ENCODE assay signal across 19 cellular contexts in the genomic region with DNA sequence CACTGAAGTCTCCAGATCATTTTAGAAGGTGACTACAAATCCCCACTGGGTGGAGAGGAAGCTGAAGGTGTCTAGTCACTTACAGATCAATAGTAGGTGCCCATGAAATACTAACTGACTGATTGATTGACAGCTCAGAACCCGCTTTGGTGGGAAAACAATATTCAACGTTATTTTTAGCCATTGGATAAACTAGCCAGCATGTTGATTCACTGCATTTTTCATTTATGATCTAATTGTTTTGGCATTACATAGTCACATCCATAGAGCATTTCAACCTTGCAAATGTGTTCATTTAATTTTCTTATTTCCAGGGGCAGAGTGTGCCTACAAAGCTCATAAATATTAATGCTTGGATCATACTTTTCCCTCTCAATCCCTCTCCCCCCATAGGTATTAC.
DNase-seq lines count a peak whose midpoint lies in the region; ATAC-seq and TF ChIP-seq lines count a peak whose summit lies in the region.
"Had no signal": no experiment of that assay in that cellular context is flagged by ENCODE, and none has a peak within 500 bp of the region (broad histone marks: within the 10 kb centered on the region; RNA-seq: fewer than 3 reads in every experiment).

No MANE protein-coding gene starts in this region.

- no peak for TF ChIP-seq POLR2A in breast epithelium (IDR thresholded peaks at IDR 0.05)

- no peaks in the 10 kb centered on the region for H3K9me3 ChIP-seq in breast epithelium
- H3K9me3 ChIP-seq in tibial artery: no peaks in the 10 kb centered on the region
- H3K9me3 ChIP-seq in CD8-positive, alpha-beta memory T cell (ENCODE audit: low read length): no peaks in the 10 kb centered on the region
- H3K9me3 ChIP-seq: adrenal gland, Peyer's patch had no signal

- H3K36me3 ChIP-seq in breast epithelium: no peaks in the 10 kb centered on the region
- no peaks in the 10 kb centered on the region for H3K36me3 ChIP-seq in tibial artery
- no peaks in the 10 kb centered on the region for H3K36me3 ChIP-seq in CD8-positive, alpha-beta memory T cell (ENCODE audit: insufficient read depth, low read length)
- H3K36me3 ChIP-seq: adrenal gland, Peyer's patch had no signal

- no peaks in the 10 kb centered on the region for H3K27me3 Mint-ChIP-seq in MCF 10A (ENCODE audit: insufficient read depth, unreplicated experiment)
- H3K27me3 Mint-ChIP-seq in chondrocyte (ENCODE audit: low read depth): no peaks in the 10 kb centered on the region
- H3K27me3 Mint-ChIP-seq in T-cell: peaks cover 4 to 5% of the 10 kb centered on the region in 2 donors
- H3K27me3 Mint-ChIP-seq in CD8-positive, alpha-beta memory T cell: peaks cover 3 to 6% of the 10 kb centered on the region in 2 donors
- H3K27me3 Mint-ChIP-seq: activated CD4-positive, alpha-beta T cell treated with anti-CD3 and anti-CD28 coated beads, Interleukin-2, amount 10 ng/mL, durations not matched to agents 24 days and 14 days had no signal

- no peak for DNase-seq in MCF 10A (ENCODE audit: unreplicated experiment)
- no peak for DNase-seq in breast epithelium (ENCODE audit: low spot score in 2 of 2)
- no peak for DNase-seq in chondrocyte (ENCODE audit: low spot score)
- peak; percentile 43 for DNase-seq in hepatic stellate cell (ENCODE audit: low spot score)
- no peak for DNase-seq in tibial artery
- DNase-seq in T-cell: no peak
- no peak for DNase-seq in CD8-positive, alpha-beta memory T cell
- DNase-seq in head of caudate nucleus: no peak
- DNase-seq: activated CD4-positive, alpha-beta T cell treated with anti-CD3 and anti-CD28 coated beads, Interleukin-2, amount 10 ng/mL, durations not matched to agents 24 days and 14 days; activated T-cell treated with anti-CD3 and anti-CD28 coated beads, Interleukin-2, amount 50 U/mL, for 4 hours; adrenal gland; glutamatergic neuron; natural killer cell; NCI-H510A; Peyer's patch; stimulated activated CD4-positive, alpha-beta T cell treated with anti-CD3 and anti-CD28 coated beads, Interleukin-4, amount 100 ng/mL, for 4 hours had no signal

- POLR2A ChIA-PET in MCF 10A (lab: Yijun Ruan, JAX): interaction anchor here (0.7 kb wide), 1 partner anchor 563 kb away, joined by 3 read pairs; no protein-coding TSS in a partner anchor
- POLR2A ChIA-PET in T-cell (lab: Charles Lee): no interaction called here
- POLR2A ChIA-PET in CD8-positive, alpha-beta memory T cell (lab: Charles Lee): no interaction called here

- H3K36me3 Mint-ChIP-seq in MCF 10A (ENCODE audit: insufficient read depth, unreplicated experiment) (no peaks in the 10 kb centered on the region), chondrocyte (ENCODE audit: low read depth) (peaks cover 2% of the 10 kb centered on the region), T-cell (no peaks in the 10 kb centered on the region)
- no peaks in the 10 kb centered on the region for H3K36me3 Mint-ChIP-seq in CD8-positive, alpha-beta memory T cell
- H3K36me3 Mint-ChIP-seq: natural killer cell; stimulated activated effector memory CD8-positive, alpha-beta T cell treated with anti-CD3 and anti-CD28 coated beads, Interleukin-12 subunit alpha, Interleukin-12 subunit beta, amount 100 ng/mL, for 72 hours had no signal

- BruUV-seq in MCF 10A (replicated peaks; lab: Mats Ljungman, UMichigan): no TSS peak

- H3K27me3 ChIP-seq in breast epithelium: no peaks in the 10 kb centered on the region
- no peaks in the 10 kb centered on the region for H3K27me3 ChIP-seq in tibial artery
- no peaks in the 10 kb centered on the region for H3K27me3 ChIP-seq in CD8-positive, alpha-beta memory T cell (ENCODE audit: insufficient read depth, low read length, poor library complexity, severe bottlenecking)
- H3K27me3 ChIP-seq: adrenal gland, Peyer's patch had no signal

- H3K4me1 ChIP-seq in breast epithelium (no peaks in the 10 kb centered on the region), tibial artery (peaks cover 0 to 42% (median 18%) of the 10 kb centered on the region in 4 donors)
- H3K4me1 ChIP-seq in CD8-positive, alpha-beta memory T cell (ENCODE audit: insufficient read depth, low read length): no peaks in the 10 kb centered on the region
- H3K4me1 ChIP-seq: Peyer's patch had no signal

- CTCF ChIA-PET in MCF 10A (lab: Yijun Ruan, JAX): interaction anchor here (0.6 to 0.7 kb wide), 3 partner anchors 40 to 407 kb away, joined by 3 read pairs; no protein-coding TSS in a partner anchor
- CTCF ChIA-PET in T-cell (lab: Charles Lee): no interaction called here
- CTCF ChIA-PET in CD8-positive, alpha-beta memory T cell (lab: Charles Lee): no interaction called here

- H3K4me3 Mint-ChIP-seq in MCF 10A (ENCODE audit: unreplicated experiment) (no peak overlapping the region), chondrocyte (ENCODE audit: unreplicated experiment) (no peak overlapping the region), T-cell (no peak overlapping the region)
- no peak overlapping the region for H3K4me3 Mint-ChIP-seq in CD8-positive, alpha-beta memory T cell
- H3K4me3 Mint-ChIP-seq: activated CD4-positive, alpha-beta T cell treated with anti-CD3 and anti-CD28 coated beads, Interleukin-2, amount 10 ng/mL, durations not matched to agents 24 days and 14 days; activated T-cell treated with anti-CD3 and anti-CD28 coated beads, Interleukin-2, amount 50 U/mL, for 4 hours; natural killer cell; stimulated activated effector memory CD8-positive, alpha-beta T cell treated with anti-CD3 and anti-CD28 coated beads, Interleukin-12 subunit alpha, Interleukin-12 subunit beta, amount 100 ng/mL, for 72 hours; T-helper 2 cell treated with Interferon-gamma antibody and Interleukin-4, amounts not matched to agents 5 μg/mL and 100 μg/mL, for 36 hours had no signal

- H3K9me3 Mint-ChIP-seq in MCF 10A (ENCODE audit: unreplicated experiment) (peaks cover 7% of the 10 kb centered on the region), chondrocyte (ENCODE audit: low read depth) (peaks cover 13% of the 10 kb centered on the region), T-cell (peaks cover 0 to 6% (median 0%) of the 10 kb centered on the region in 3 donors)
- peaks cover 0 to 2% (median 0%) of the 10 kb centered on the region in 5 donors for H3K9me3 Mint-ChIP-seq in CD8-positive, alpha-beta memory T cell
- H3K9me3 Mint-ChIP-seq: natural killer cell; stimulated activated effector memory CD8-positive, alpha-beta T cell treated with anti-CD3 and anti-CD28 coated beads, Interleukin-12 subunit alpha, Interleukin-12 subunit beta, amount 100 ng/mL, for 72 hours had no signal

- ATAC-seq in T-cell (replicated peaks in 1 of 4): no peak
- ATAC-seq: activated T-cell treated with anti-CD3 and anti-CD28 coated beads, Interleukin-2, amount 50 U/mL, for 4 hours; natural killer cell; stimulated activated effector memory CD8-positive, alpha-beta T cell treated with anti-CD3 and anti-CD28 coated beads, Interleukin-12 subunit alpha, Interleukin-12 subunit beta, amount 100 ng/mL, for 72 hours had no signal

- H3K4me1 Mint-ChIP-seq in MCF 10A (ENCODE audit: insufficient read depth, unreplicated experiment) (peaks cover 5% of the 10 kb centered on the region), chondrocyte (ENCODE audit: low read depth) (peaks cover 66% of the 10 kb centered on the region), T-cell (no peaks in the 10 kb centered on the region)
- H3K4me1 Mint-ChIP-seq in CD8-positive, alpha-beta memory T cell: no peaks in the 10 kb centered on the region
- H3K4me1 Mint-ChIP-seq: activated CD4-positive, alpha-beta T cell treated with anti-CD3 and anti-CD28 coated beads, Interleukin-2, amount 10 ng/mL, durations not matched to agents 24 days and 14 days; natural killer cell; stimulated activated effector memory CD8-positive, alpha-beta T cell treated with anti-CD3 and anti-CD28 coated beads, Interleukin-12 subunit alpha, Interleukin-12 subunit beta, amount 100 ng/mL, for 72 hours had no signal

- H3K4me3 ChIP-seq in breast epithelium (no peak overlapping the region), tibial artery (no peak overlapping the region)
- no peak overlapping the region for H3K4me3 ChIP-seq in CD8-positive, alpha-beta memory T cell (ENCODE audit: low read length)
- H3K4me3 ChIP-seq: adrenal gland, Peyer's patch had no signal

- intact Hi-C loops in MCF 10A (cut with micrococcal nuclease) (no loop called here), breast epithelium (cut with DNase I; ENCODE audit: low total_unique reads) (no loop called here), tibial artery (cut with DNase I; ENCODE audit: low total_unique reads) (no loop called here), head of caudate nucleus (cut with DNase I) (no loop called here)

- TF ChIP-seq CTCF in MCF 10A (IDR thresholded peaks at IDR 0.05; ENCODE audit: unreplicated experiment): no peak
- no peak for TF ChIP-seq CTCF in breast epithelium (IDR thresholded peaks at IDR 0.05)
- TF ChIP-seq CTCF in chondrocyte (IDR thresholded peaks at IDR 0.05): no peak
- no peak for TF ChIP-seq CTCF in tibial artery (IDR thresholded peaks at IDR 0.05)

- H3K27ac ChIP-seq in breast epithelium: no peak overlapping the region
- H3K27ac ChIP-seq in tibial artery: peak overlapping the region; percentile 59 to 72
- H3K27ac ChIP-seq in CD8-positive, alpha-beta memory T cell (ENCODE audit: low read depth, low read length): no peak overlapping the region
- H3K27ac ChIP-seq: 22Rv1, adrenal gland, Peyer's patch had no signal

- peak overlapping the region; percentile 17 for H3K27ac Mint-ChIP-seq in MCF 10A (ENCODE audit: low read depth, unreplicated experiment)
- peak overlapping the region; percentile 96 for H3K27ac Mint-ChIP-seq in chondrocyte (ENCODE audit: unreplicated experiment)
- H3K27ac Mint-ChIP-seq in T-cell: no peak overlapping the region
- no peak overlapping the region for H3K27ac Mint-ChIP-seq in CD8-positive, alpha-beta memory T cell
- H3K27ac Mint-ChIP-seq: activated CD4-positive, alpha-beta T cell treated with anti-CD3 and anti-CD28 coated beads, Interleukin-2, amount 10 ng/mL, durations not matched to agents 24 days and 14 days; natural killer cell; stimulated activated effector memory CD8-positive, alpha-beta T cell treated with anti-CD3 and anti-CD28 coated beads, Interleukin-12 subunit alpha, Interleukin-12 subunit beta, amount 100 ng/mL, for 72 hours; T-helper 2 cell treated with Interferon-gamma antibody and Interleukin-4, amounts not matched to agents 5 μg/mL and 100 μg/mL, for 36 hours had no signal

Comparison
In these comparisons a context has a peak if more than half of its experiments do, and no peak if none do; other contexts are left out.
1. H3K27ac Mint-ChIP-seq: peak in MCF 10A (single experiment) and chondrocyte (single experiment); none in T-cell (0 of 2) and CD8-positive, alpha-beta memory T cell (0 of 8).
2. H3K27ac ChIP-seq: peak in tibial artery (2 of 2); none in breast epithelium (0 of 2) and CD8-positive, alpha-beta memory T cell (single experiment).